In genomic region chr16:10675861-10676260, GRCh38 we compare ENCODE assay signal across 1 cellular context.
TF ChIP-seq lines count a peak whose summit lies in the region.

No MANE protein-coding gene starts in this region.

TF ChIP-seq in H1, 55 proteins besides CTCF, POLR2A, EP300 and RAD21:
- TF ChIP-seq MAX (IDR thresholded peaks at IDR 0.05) (no peak), ASH2L (IDR thresholded peaks at IDR 0.05; ENCODE audit: low read length) (no peak), POLR2AphosphoS5 (IDR thresholded peaks at IDR 0.05; ENCODE audit: low read depth, low read length) (no peak), ZNF274 (IDR thresholded peaks at IDR 0.05; ENCODE audit: borderline replicate concordance, extremely low read depth, low read length) (no peak), USF2 (IDR thresholded peaks at IDR 0.05; ENCODE audit: low read length) (no peak)
